In the genomic region with DNA sequence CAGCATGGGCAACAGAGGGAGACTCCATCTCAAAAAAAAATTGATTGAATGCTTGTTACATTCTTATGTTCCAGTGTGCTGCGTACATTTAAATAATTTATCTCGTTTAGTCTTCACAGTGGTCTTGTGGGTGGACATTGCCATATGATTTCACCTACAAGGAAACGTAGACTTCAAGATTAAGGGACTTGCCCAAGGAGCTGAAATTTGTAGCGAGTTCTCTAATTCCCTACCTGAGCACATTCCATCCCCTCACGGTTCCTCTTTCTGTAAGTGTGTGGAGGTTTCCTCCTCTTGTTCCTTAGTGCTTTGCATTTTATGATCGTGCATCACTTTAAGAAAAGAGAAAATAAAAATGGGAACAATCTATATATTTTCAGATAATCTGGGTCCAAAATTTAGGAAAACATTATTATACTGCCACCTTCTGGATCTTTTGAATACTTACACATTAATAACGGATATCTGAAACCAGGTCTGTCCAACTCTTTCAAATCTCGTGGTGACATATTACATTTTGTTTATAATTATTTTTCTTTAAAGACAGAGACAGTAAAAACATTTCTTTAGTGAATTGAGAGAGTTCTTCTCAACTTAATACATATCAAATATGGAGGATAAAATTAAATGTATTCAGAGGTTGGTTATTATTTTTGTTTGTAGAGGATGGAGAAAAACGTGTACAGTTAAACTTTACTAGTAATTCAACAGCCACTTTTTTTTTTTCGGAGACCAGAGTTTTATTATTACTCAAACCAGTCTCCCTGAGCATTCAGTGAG, we compare ENCODE assay signal across 9 cellular contexts. TPM values are rescaled to one million over a fixed set of nuclear protein-coding genes. Genes with fewer than 3 reads are reported as not detected.
DNase-seq lines count a peak whose midpoint lies in the region; ATAC-seq and TF ChIP-seq lines count a peak whose summit lies in the region.
"Had no signal": no experiment of that assay in that cellular context is flagged by ENCODE, and none has a peak within 500 bp of the region (broad histone marks: within the 10 kb centered on the region; RNA-seq: fewer than 3 reads in every experiment).

No MANE protein-coding gene starts in this region.

- H3K9me3 ChIP-seq in WERI-Rb-1 (ENCODE audit: severe bottlenecking): peaks cover 6% of the 10 kb centered on the region
- H3K9me3 ChIP-seq: HAP-1 had no signal

- H2AFZ ChIP-seq in GM23338: no peak overlapping the region

- H3K4me1 ChIP-seq in GM23338 (ENCODE audit: insufficient read depth): no peaks in the 10 kb centered on the region
- H3K4me1 ChIP-seq: HAP-1 had no signal

- H3K27me3 Mint-ChIP-seq in GM23338 (ENCODE audit: insufficient read depth, low read depth, poor library complexity): peaks cover 6% of the 10 kb centered on the region

- H3K4me2 ChIP-seq in GM23338: no peak overlapping the region

- peaks cover 40% of the 10 kb centered on the region for H3K9me3 Mint-ChIP-seq in GM23338

- no peaks in the 10 kb centered on the region for H3K4me1 Mint-ChIP-seq in GM23338

- DNase-seq in Ammon's horn (ENCODE audit: low spot score) (peak; percentile 9), GM23338 (ENCODE audit: low spot score) (peak; percentile 46), NCI-H2227 (lab: John Stamatoyannopoulos, UW; ENCODE audit: unreplicated experiment) (peak; percentile 39), astrocyte of the spinal cord (ENCODE audit: low read depth, low spot score) (peak; percentile 46), kidney glomerular epithelial cell (lab: John Stamatoyannopoulos, UW) (peak; percentile 53), activated gamma-delta T cell (lab: John Stamatoyannopoulos, UW) (no peak), WERI-Rb-1 (no peak)
- no peak for DNase-seq in stimulated activated CD4-positive, alpha-beta T cell treated with anti-CD3 and anti-CD28 coated beads, Interleukin-12 subunit alpha, Interleukin-12 subunit beta, amount 100 ng/mL, for 4 hours

- no peaks in the 10 kb centered on the region for H3K79me2 ChIP-seq in GM23338 (replicated peaks; ENCODE audit: insufficient read depth)

- TF ChIP-seq CTCF in GM23338 (conservative IDR thresholded peaks at IDR 0.05; ENCODE audit: low read depth in 2 of 2) (peak; percentile 46 to 79), astrocyte of the spinal cord (IDR thresholded peaks at IDR 0.05; ENCODE audit: low read depth, low read length) (peak; percentile 25), WERI-Rb-1 (IDR thresholded peaks at IDR 0.05; ENCODE audit: low read depth, low read length) (no peak)

- H3K27ac ChIP-seq in GM23338 (ENCODE audit: low read depth): no peak overlapping the region
- H3K27ac ChIP-seq in WERI-Rb-1: no peak overlapping the region

- in situ Hi-C loops in astrocyte of the spinal cord (cut with HindIII; ENCODE audit: low sequenced_read_pairs): no loop called here

- peaks cover 24% of the 10 kb centered on the region for H3K36me3 Mint-ChIP-seq in GM23338 (ENCODE audit: low read depth)

- no peak overlapping the region for H3K4me3 Mint-ChIP-seq in GM23338

- no peak for ATAC-seq in GM23338

- H3K27ac Mint-ChIP-seq in GM23338: no peak overlapping the region

- H3K27me3 ChIP-seq in GM23338 (ENCODE audit: insufficient read depth) (no peaks in the 10 kb centered on the region), WERI-Rb-1 (ENCODE audit: insufficient read depth, low read depth, severe bottlenecking) (no peaks in the 10 kb centered on the region)

- no peaks in the 10 kb centered on the region for H3F3A ChIP-seq in GM23338 (replicated peaks; ENCODE audit: low read depth)

- H3K36me3 ChIP-seq in GM23338 (ENCODE audit: insufficient read depth) (0 out of 2 replicates have a peak, but pooled peaks cover 3% of the 10 kb centered on the region), WERI-Rb-1 (no peaks in the 10 kb centered on the region)
- H3K36me3 ChIP-seq: HAP-1 had no signal

- no peak overlapping the region for H3K4me3 ChIP-seq in GM23338
- H3K4me3 ChIP-seq in astrocyte of the spinal cord (ENCODE audit: low read depth, low read length): no peak overlapping the region
- no peak overlapping the region for H3K4me3 ChIP-seq in WERI-Rb-1 (ENCODE audit: low read depth, low read length)
- H3K4me3 ChIP-seq: HAP-1 had no signal

- no peaks in the 10 kb centered on the region for H4K20me1 ChIP-seq in GM23338 (replicated peaks; ENCODE audit: insufficient read depth)

- H3K9me2 ChIP-seq in GM23338 (ENCODE audit: insufficient read depth): no peaks in the 10 kb centered on the region

TF ChIP-seq in GM23338, 12 proteins besides CTCF, POLR2A, EP300 and RAD21:
- TF ChIP-seq POLR2AphosphoS5 (IDR thresholded peaks at IDR 0.05; ENCODE audit: low read depth) (no peak), JUNB (IDR thresholded peaks at IDR 0.05; ENCODE audit: unreplicated experiment) (no peak), NANOG (IDR thresholded peaks at IDR 0.05; ENCODE audit: borderline replicate concordance) (no peak), ZNF331 (CRISPR knock-in tag; IDR thresholded peaks at IDR 0.05; ENCODE audit: low read depth) (no peak), EZH2 (IDR thresholded peaks at IDR 0.05; ENCODE audit: low read depth, unreplicated experiment) (no peak), STAT1 (IDR thresholded peaks at IDR 0.05; ENCODE audit: unreplicated experiment) (no peak)
- TF ChIP-seq, protein P1, sequence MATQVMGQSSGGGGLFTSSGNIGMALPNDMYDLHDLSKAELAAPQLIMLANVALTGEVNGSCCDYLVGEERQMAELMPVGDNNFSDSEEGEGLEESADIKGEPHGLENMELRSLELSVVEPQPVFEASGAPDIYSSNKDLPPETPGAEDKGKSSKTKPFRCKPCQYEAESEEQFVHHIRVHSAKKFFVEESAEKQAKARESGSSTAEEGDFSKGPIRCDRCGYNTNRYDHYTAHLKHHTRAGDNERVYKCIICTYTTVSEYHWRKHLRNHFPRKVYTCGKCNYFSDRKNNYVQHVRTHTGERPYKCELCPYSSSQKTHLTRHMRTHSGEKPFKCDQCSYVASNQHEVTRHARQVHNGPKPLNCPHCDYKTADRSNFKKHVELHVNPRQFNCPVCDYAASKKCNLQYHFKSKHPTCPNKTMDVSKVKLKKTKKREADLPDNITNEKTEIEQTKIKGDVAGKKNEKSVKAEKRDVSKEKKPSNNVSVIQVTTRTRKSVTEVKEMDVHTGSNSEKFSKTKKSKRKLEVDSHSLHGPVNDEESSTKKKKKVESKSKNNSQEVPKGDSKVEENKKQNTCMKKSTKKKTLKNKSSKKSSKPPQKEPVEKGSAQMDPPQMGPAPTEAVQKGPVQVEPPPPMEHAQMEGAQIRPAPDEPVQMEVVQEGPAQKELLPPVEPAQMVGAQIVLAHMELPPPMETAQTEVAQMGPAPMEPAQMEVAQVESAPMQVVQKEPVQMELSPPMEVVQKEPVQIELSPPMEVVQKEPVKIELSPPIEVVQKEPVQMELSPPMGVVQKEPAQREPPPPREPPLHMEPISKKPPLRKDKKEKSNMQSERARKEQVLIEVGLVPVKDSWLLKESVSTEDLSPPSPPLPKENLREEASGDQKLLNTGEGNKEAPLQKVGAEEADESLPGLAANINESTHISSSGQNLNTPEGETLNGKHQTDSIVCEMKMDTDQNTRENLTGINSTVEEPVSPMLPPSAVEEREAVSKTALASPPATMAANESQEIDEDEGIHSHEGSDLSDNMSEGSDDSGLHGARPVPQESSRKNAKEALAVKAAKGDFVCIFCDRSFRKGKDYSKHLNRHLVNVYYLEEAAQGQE (IDR thresholded peaks at IDR 0.05; ENCODE audit: unreplicated experiment): no peak

RNA-seq across cellular contexts. Expression of a gene that starts 29.9 kb away (rescaled TPM):
- 0.07 TPM in 1 of 2 replicates, not detected in the other for total RNA-seq in GM23338 (2014; rRNA removed; shearing (Covaris generic))
- polyA plus RNA-seq in GM23338 (2016; fragmentation: Nextera tagmentation; extraction: Ambion mirVana): 0.05 TPM in 1 of 2 replicates, not detected in the other

RNA-seq across cellular contexts. Expression of a gene that starts 38.2 kb away (rescaled TPM):
- 0.23 and 0.45 TPM in 2 replicates for total RNA-seq in GM23338 (2014; rRNA removed; shearing (Covaris generic))
- 0.28 and 0.32 TPM in 2 replicates for polyA plus RNA-seq in GM23338 (2016; fragmentation: Nextera tagmentation; extraction: Ambion mirVana)

RNA-seq across cellular contexts. Expression of a gene that starts 44.3 kb away (rescaled TPM):
- total RNA-seq in GM23338 (2014; rRNA removed; shearing (Covaris generic)): 70.1 and 104 TPM in 2 replicates
- 3,283 and 3,957 TPM in 2 replicates for polyA plus RNA-seq in GM23338 (2016; fragmentation: Nextera tagmentation; extraction: Ambion mirVana)

Comparison
In these comparisons a context has a peak if more than half of its experiments do, and no peak if none do; other contexts are left out.
1. DNase-seq: peak in Ammon's horn (single experiment), GM23338 (single experiment), NCI-H2227 (single experiment), astrocyte of the spinal cord (single experiment) and kidney glomerular epithelial cell (single experiment); none in activated gamma-delta T cell (single experiment), WERI-Rb-1 (single experiment) and stimulated activated CD4-positive, alpha-beta T cell treated with anti-CD3 and anti-CD28 coated beads, Interleukin-12 subunit alpha, Interleukin-12 subunit beta, amount 100 ng/mL, for 4 hours (single experiment).